1 cellular context compared by ENCODE assay signal in the genomic region with DNA sequence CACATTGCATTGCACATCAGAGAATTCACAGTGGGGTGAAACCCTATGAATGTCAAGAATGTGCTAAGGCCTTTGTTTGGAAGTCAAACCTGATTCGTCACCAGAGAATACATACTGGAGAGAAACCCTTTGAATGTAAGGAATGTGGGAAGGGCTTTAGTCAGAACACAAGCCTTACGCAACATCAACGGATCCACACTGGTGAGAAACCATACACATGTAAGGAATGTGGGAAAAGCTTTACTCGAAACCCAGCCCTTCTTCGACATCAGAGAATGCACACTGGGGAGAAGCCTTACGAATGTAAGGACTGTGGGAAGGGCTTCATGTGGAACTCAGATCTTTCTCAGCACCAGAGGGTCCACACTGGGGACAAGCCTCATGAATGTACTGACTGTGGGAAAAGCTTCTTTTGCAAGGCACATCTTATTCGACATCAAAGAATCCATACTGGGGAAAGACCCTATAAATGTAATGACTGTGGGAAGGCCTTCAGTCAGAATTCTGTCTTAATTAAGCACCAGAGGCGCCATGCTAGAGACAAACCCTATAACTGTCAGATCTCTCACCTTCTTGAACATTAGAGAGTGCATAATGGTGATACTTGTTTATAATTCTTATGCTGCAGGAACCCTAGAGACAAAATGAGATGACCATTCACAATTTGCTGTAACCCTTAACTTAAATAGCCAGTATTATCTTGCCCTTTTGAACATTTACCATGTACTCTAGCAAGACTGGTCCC.
TF ChIP-seq lines count a peak whose summit lies in the region.

No MANE protein-coding gene starts in this region.

TF ChIP-seq in K562, 482 proteins besides CTCF, POLR2A, EP300 and RAD21 (continued from another document and continues in another):
- no peak for TF ChIP-seq BCLAF1 (IDR thresholded peaks at IDR 0.05; ENCODE audit: borderline replicate concordance in 1 of 2, control insufficient read depth in 1 of 2, low read depth in 2 of 2, low read length in 1 of 2)
- TF ChIP-seq GTF2F1 (IDR thresholded peaks at IDR 0.05; ENCODE audit: low read depth, low read length): no peak
- TF ChIP-seq TEAD2 (tag; IDR thresholded peaks at IDR 0.05): peak; percentile 19; the same call in 1 of the 2 replicates
- no peak for TF ChIP-seq MCM2 (IDR thresholded peaks at IDR 0.05; ENCODE audit: low read depth)
- TF ChIP-seq NBN (IDR thresholded peaks at IDR 0.05; ENCODE audit: low read depth): no peak
- TF ChIP-seq HMG20B (CRISPR knock-in tag; IDR thresholded peaks at IDR 0.05): no peak
- TF ChIP-seq POLR2AphosphoS2 (IDR thresholded peaks at IDR 0.05; ENCODE audit: low read length): no peak
- no peak for TF ChIP-seq ZNF696 (CRISPR knock-in tag; conservative IDR thresholded peaks at IDR 0.05)
- peak; percentile 100 for TF ChIP-seq ZNF75A (CRISPR knock-in tag; IDR thresholded peaks at IDR 0.05)
- no peak for TF ChIP-seq SRSF9 (IDR thresholded peaks at IDR 0.05; ENCODE audit: borderline replicate concordance, low read depth, low read length)
- TF ChIP-seq RAD51 (IDR thresholded peaks at IDR 0.05; ENCODE audit: borderline replicate concordance, low read depth): no peak
- no peak for TF ChIP-seq TCF7 (IDR thresholded peaks at IDR 0.05; ENCODE audit: borderline replicate concordance)
- TF ChIP-seq ZNF551 (CRISPR knock-in tag; IDR thresholded peaks at IDR 0.05): no peak
- no peak for TF ChIP-seq TBP (optimal IDR thresholded peaks at IDR 0.05; ENCODE audit: low read depth, low read length)
- TF ChIP-seq ZC3H4 (CRISPR knock-in tag; IDR thresholded peaks at IDR 0.05; ENCODE audit: borderline replicate concordance): no peak
- no peak for TF ChIP-seq ZNF324 (CRISPR knock-in tag; IDR thresholded peaks at IDR 0.05)
- peak; percentile 90 for TF ChIP-seq ZNF280A (IDR thresholded peaks at IDR 0.05; ENCODE audit: low read depth, partially characterized antibody)
- TF ChIP-seq MEF2A (IDR thresholded peaks at IDR 0.05; ENCODE audit: control insufficient read depth, low read depth, low read length): no peak
- TF ChIP-seq SMARCE1 (IDR thresholded peaks at IDR 0.05): no peak
- TF ChIP-seq, protein P1, sequence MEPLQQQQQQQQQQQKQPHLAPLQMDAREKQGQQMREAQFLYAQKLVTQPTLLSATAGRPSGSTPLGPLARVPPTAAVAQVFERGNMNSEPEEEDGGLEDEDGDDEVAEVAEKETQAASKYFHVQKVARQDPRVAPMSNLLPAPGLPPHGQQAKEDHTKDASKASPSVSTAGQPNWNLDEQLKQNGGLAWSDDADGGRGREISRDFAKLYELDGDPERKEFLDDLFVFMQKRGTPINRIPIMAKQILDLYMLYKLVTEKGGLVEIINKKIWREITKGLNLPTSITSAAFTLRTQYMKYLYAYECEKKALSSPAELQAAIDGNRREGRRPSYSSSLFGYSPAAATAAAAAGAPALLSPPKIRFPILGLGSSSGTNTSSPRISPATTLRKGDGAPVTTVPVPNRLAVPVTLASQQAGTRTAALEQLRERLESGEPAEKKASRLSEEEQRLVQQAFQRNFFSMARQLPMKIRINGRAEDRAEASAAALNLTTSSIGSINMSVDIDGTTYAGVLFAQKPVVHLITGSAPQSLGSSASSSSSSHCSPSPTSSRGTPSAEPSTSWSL (CRISPR knock-in tag; IDR thresholded peaks at IDR 0.05; ENCODE audit: borderline replicate concordance): no peak
- no peak for TF ChIP-seq NCOA4 (IDR thresholded peaks at IDR 0.05; ENCODE audit: partially characterized antibody)
- no peak for TF ChIP-seq MXD1 (CRISPR knock-in tag; IDR thresholded peaks at IDR 0.05; ENCODE audit: borderline replicate concordance, poor library complexity, severe bottlenecking)
- TF ChIP-seq CBX3 (IDR thresholded peaks at IDR 0.05; ENCODE audit: borderline replicate concordance in 1 of 2, low read length in 2 of 2): peak in 1 of 2 experiments; percentile 93; a peak in 2 of 3 replicates
- TF ChIP-seq PHTF2 (CRISPR knock-in tag; IDR thresholded peaks at IDR 0.05): no peak
- TF ChIP-seq GABPB1 (CRISPR knock-in tag; IDR thresholded peaks at IDR 0.05): no peak
- no peak for TF ChIP-seq NCOA1 (IDR thresholded peaks at IDR 0.05; ENCODE audit: low read depth)
- no peak for TF ChIP-seq MTA1 (IDR thresholded peaks at IDR 0.05; ENCODE audit: borderline replicate concordance)
- peak; percentile 39; the same call in 1 of the 2 replicates for TF ChIP-seq TEAD4 (IDR thresholded peaks at IDR 0.05; ENCODE audit: low read length)
- no peak for TF ChIP-seq TEAD4 (CRISPR knock-in tag; IDR thresholded peaks at IDR 0.05; ENCODE audit: borderline replicate concordance)
- no peak for TF ChIP-seq TARDBP (IDR thresholded peaks at IDR 0.05)
- TF ChIP-seq SIN3B (IDR thresholded peaks at IDR 0.05; ENCODE audit: low read depth): no peak
- peak; percentile 89; the same call in 1 of the 2 replicates for TF ChIP-seq XRCC3 (IDR thresholded peaks at IDR 0.05)
- TF ChIP-seq, protein P2, sequence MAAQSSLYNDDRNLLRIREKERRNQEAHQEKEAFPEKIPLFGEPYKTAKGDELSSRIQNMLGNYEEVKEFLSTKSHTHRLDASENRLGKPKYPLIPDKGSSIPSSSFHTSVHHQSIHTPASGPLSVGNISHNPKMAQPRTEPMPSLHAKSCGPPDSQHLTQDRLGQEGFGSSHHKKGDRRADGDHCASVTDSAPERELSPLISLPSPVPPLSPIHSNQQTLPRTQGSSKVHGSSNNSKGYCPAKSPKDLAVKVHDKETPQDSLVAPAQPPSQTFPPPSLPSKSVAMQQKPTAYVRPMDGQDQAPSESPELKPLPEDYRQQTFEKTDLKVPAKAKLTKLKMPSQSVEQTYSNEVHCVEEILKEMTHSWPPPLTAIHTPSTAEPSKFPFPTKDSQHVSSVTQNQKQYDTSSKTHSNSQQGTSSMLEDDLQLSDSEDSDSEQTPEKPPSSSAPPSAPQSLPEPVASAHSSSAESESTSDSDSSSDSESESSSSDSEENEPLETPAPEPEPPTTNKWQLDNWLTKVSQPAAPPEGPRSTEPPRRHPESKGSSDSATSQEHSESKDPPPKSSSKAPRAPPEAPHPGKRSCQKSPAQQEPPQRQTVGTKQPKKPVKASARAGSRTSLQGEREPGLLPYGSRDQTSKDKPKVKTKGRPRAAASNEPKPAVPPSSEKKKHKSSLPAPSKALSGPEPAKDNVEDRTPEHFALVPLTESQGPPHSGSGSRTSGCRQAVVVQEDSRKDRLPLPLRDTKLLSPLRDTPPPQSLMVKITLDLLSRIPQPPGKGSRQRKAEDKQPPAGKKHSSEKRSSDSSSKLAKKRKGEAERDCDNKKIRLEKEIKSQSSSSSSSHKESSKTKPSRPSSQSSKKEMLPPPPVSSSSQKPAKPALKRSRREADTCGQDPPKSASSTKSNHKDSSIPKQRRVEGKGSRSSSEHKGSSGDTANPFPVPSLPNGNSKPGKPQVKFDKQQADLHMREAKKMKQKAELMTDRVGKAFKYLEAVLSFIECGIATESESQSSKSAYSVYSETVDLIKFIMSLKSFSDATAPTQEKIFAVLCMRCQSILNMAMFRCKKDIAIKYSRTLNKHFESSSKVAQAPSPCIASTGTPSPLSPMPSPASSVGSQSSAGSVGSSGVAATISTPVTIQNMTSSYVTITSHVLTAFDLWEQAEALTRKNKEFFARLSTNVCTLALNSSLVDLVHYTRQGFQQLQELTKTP (IDR thresholded peaks at IDR 0.05; ENCODE audit: low read depth in 1 of 2, partially characterized antibody in 2 of 2): no peak
- peak; percentile 97 for TF ChIP-seq TRIM28 (IDR thresholded peaks at IDR 0.05)
- no peak for TF ChIP-seq NKRF (IDR thresholded peaks at IDR 0.05; ENCODE audit: borderline replicate concordance)
- TF ChIP-seq, protein P3, sequence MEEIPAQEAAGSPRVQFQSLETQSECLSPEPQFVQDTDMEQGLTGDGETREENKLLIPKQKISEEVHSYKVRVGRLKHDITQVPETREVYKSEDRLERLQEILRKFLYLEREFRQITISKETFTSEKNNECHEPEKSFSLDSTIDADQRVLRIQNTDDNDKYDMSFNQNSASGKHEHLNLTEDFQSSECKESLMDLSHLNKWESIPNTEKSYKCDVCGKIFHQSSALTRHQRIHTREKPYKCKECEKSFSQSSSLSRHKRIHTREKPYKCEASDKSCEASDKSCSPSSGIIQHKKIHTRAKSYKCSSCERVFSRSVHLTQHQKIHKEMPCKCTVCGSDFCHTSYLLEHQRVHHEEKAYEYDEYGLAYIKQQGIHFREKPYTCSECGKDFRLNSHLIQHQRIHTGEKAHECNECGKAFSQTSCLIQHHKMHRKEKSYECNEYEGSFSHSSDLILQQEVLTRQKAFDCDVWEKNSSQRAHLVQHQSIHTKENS (CRISPR knock-in tag; IDR thresholded peaks at IDR 0.05): no peak
- no peak for TF ChIP-seq HIVEP1 (CRISPR knock-in tag; IDR thresholded peaks at IDR 0.05)
- no peak for TF ChIP-seq ARHGAP35 (IDR thresholded peaks at IDR 0.05; ENCODE audit: partially characterized antibody)
- TF ChIP-seq ZEB2 (IDR thresholded peaks at IDR 0.05): 0 out of 2 replicates have a peak, but pooled peaks have one; percentile 44
- no peak for TF ChIP-seq HNRNPL (IDR thresholded peaks at IDR 0.05; ENCODE audit: low read depth, low read length)
